In genomic region chr10:681670-682318, GRCh38 we compare ENCODE assay signal across 1 cellular context.
TF ChIP-seq lines count a peak whose summit lies in the region.

No MANE protein-coding gene starts in this region.

TF ChIP-seq in IMR-90, 13 proteins besides CTCF, POLR2A, EP300 and RAD21:
- TF ChIP-seq MAZ (IDR thresholded peaks at IDR 0.05; ENCODE audit: borderline replicate concordance, low read depth, low read length) (no peak), MXI1 (IDR thresholded peaks at IDR 0.05; ENCODE audit: borderline replicate concordance, low read depth, low read length) (no peak), USF2 (IDR thresholded peaks at IDR 0.05; ENCODE audit: low read depth, low read length) (peak; percentile 25; the same call in 1 of the 2 replicates)
